Comparison of ENCODE assay signal across 10 cellular contexts in genomic region chr4:69832326-69833030, GRCh38. TPM values are rescaled to one million over a fixed set of nuclear protein-coding genes. Genes with fewer than 3 reads are reported as not detected.
DNase-seq lines count a peak whose midpoint lies in the region; ATAC-seq and TF ChIP-seq lines count a peak whose summit lies in the region.
"Had no signal": no experiment of that assay in that cellular context is flagged by ENCODE, and none has a peak within 500 bp of the region (broad histone marks: within the 10 kb centered on the region; RNA-seq: fewer than 3 reads in every experiment).

No MANE protein-coding gene starts in this region.

- DNase-seq in NCI-H748 (lab: John Stamatoyannopoulos, UW; ENCODE audit: unreplicated experiment) (peak; percentile 16), NCI-H748 treated with DMSO at 0.1 percent for 48 hours (lab: John Stamatoyannopoulos, UW) (no peak), erythroblast (lab: John Stamatoyannopoulos, UW) (peak; percentile 58 to 85), upper lobe of left lung (no peak), NCI-H1105 (lab: John Stamatoyannopoulos, UW) (no peak)
- DNase-seq in activated CD8-positive, alpha-beta memory T cell treated with anti-CD3 and anti-CD28 coated beads, Interleukin-2, amount 50 U/mL, for 4 hours, result no peak

- peak; percentile 3 for TF ChIP-seq POLR2A in erythroblast (IDR thresholded peaks at IDR 0.05; ENCODE audit: low read length)
- TF ChIP-seq POLR2A in upper lobe of left lung (IDR thresholded peaks at IDR 0.05), result no peak

- peaks cover 0 to 9% (median 3%) of the 10 kb centered on the region in 4 donors for H3K4me1 ChIP-seq in upper lobe of left lung

- H3K9me3 ChIP-seq in upper lobe of left lung, result no peaks in the 10 kb centered on the region

- WGBS in upper lobe of left lung, 2 donors, result 56 to 57% methylated on average over 10 of the region's 10 CpGs

- peak overlapping the region in 3 of 4 donors; percentile 58 to 82 (median 77) for H3K27ac ChIP-seq in upper lobe of left lung

- no peaks in the 10 kb centered on the region for H3K36me3 ChIP-seq in upper lobe of left lung

- peak; percentile 27 for ATAC-seq in HG03558 (IDR thresholded peaks at IDR 0.05; ENCODE audit: extremely low read depth, unreplicated experiment)
- ATAC-seq in upper lobe of left lung (ENCODE audit: low FRiP score in 2 of 2), result no peak
- no peak for ATAC-seq in HG03025 (IDR thresholded peaks at IDR 0.05; ENCODE audit: low FRiP score, unreplicated experiment)

- no peak overlapping the region for H3K4me3 ChIP-seq in upper lobe of left lung
- H3K4me3 ChIP-seq: skin epidermis had no signal

- no peak for TF ChIP-seq EP300 in upper lobe of left lung (IDR thresholded peaks at IDR 0.05)

- H3K27me3 ChIP-seq in upper lobe of left lung, result no peaks in the 10 kb centered on the region

- TF ChIP-seq CTCF in upper lobe of left lung (IDR thresholded peaks at IDR 0.05), result no peak

RNA-seq across cellular contexts. Expression of gene SULT1E1, which starts 27.5 kb away (rescaled TPM):
- total RNA-seq in upper lobe of left lung, result 1 to 10 TPM in 5 of 6 donors, not detected in 1; 1.2 to 4.3 (median 2.2) TPM
- total RNA-seq: T-helper 1 cell treated with Interleukin-12 subunit alpha and Interleukin-12 subunit beta and Interleukin-4 antibody, amounts not matched to agents 30 ng/mL and 1 ng/mL, for 36 hours had no signal

Comparison
In these comparisons a context has a peak if more than half of its experiments do, and no peak if none do; other contexts are left out.
1. DNase-seq: peak in NCI-H748 (single experiment) and erythroblast (2 of 2); none in NCI-H748 treated with DMSO at 0.1 percent for 48 hours (single experiment), upper lobe of left lung (0 of 2), NCI-H1105 (single experiment) and activated CD8-positive, alpha-beta memory T cell treated with anti-CD3 and anti-CD28 coated beads, Interleukin-2, amount 50 U/mL, for 4 hours (single experiment).